13 cellular contexts compared by ENCODE assay signal in genomic region chr14:75877292-75877691, GRCh38.
DNase-seq lines count a peak whose midpoint lies in the region; ATAC-seq, FAIRE-seq and TF ChIP-seq lines count a peak whose summit lies in the region.
"Had no signal": no experiment of that assay in that cellular context is flagged by ENCODE, and none has a peak within 500 bp of the region (broad histone marks: within the 10 kb centered on the region; RNA-seq: fewer than 3 reads in every experiment).

No MANE protein-coding gene starts in this region.

- peaks cover 15% of the 10 kb centered on the region for H4K20me1 ChIP-seq in GM23338 (replicated peaks; ENCODE audit: insufficient read depth)

- no peaks in the 10 kb centered on the region for H3K9me3 ChIP-seq in body of pancreas
- no peaks in the 10 kb centered on the region for H3K9me3 ChIP-seq in left ventricle myocardium inferior (replicated peaks)
- H3K9me3 ChIP-seq: upper lobe of left lung had no signal

- TF ChIP-seq CTCF in AG04449 (IDR thresholded peaks at IDR 0.05; ENCODE audit: insufficient read depth, low read length, missing control alignments) (no peak), body of pancreas (IDR thresholded peaks at IDR 0.05) (no peak), left ventricle myocardium inferior (IDR thresholded peaks at IDR 0.05; ENCODE audit: borderline replicate concordance) (no peak), GM23338 (conservative IDR thresholded peaks at IDR 0.05; ENCODE audit: low read depth in 2 of 2) (no peak)

- POLR2A ChIA-PET in AG04449 (lab: Yijun Ruan, JAX) = interaction anchor here (1.0 kb wide), 1 partner anchor 45 kb away, joined by 3 read pairs; no protein-coding TSS in a partner anchor

- H3K27me3 ChIP-seq in body of pancreas (no peaks in the 10 kb centered on the region), left ventricle myocardium inferior (ENCODE audit: low read depth) (no peaks in the 10 kb centered on the region), GM23338 (ENCODE audit: insufficient read depth) (no peaks in the 10 kb centered on the region)
- H3K27me3 ChIP-seq: upper lobe of left lung had no signal

- no peak overlapping the region for H2AFZ ChIP-seq in GM23338
- H2AFZ ChIP-seq: parathyroid adenoma had no signal

- H3F3A ChIP-seq in GM23338 (replicated peaks; ENCODE audit: low read depth) = no peaks in the 10 kb centered on the region

- no peak for TF ChIP-seq POLR2A in body of pancreas (IDR thresholded peaks at IDR 0.05)

- H3K27ac ChIP-seq in body of pancreas (peak overlapping the region; percentile 50 to 65 (median 54)), left ventricle myocardium inferior (replicated peaks) (peak overlapping the region; percentile 48), GM23338 (ENCODE audit: low read depth) (no peak overlapping the region)
- H3K27ac ChIP-seq: C4-2B, parathyroid adenoma, upper lobe of left lung had no signal

- H3K27ac Mint-ChIP-seq in GM23338 = no peak overlapping the region
- H3K27ac Mint-ChIP-seq: WTC11 had no signal

- no peak overlapping the region for H3K4me2 ChIP-seq in GM23338

- peaks cover 1% of the 10 kb centered on the region for H3K27me3 Mint-ChIP-seq in GM23338 (ENCODE audit: insufficient read depth, low read depth, poor library complexity)

- WGBS in body of pancreas, 2 donors = 62 to 69% methylated on average over 1 of the region's 1 CpG

- H3K9me3 Mint-ChIP-seq in GM23338 = no peaks in the 10 kb centered on the region

- H3K36me3 ChIP-seq in body of pancreas (replicated peaks in 1 of 2; ENCODE audit: insufficient read depth in 1 of 2, low read depth in 2 of 2) (no peaks in the 10 kb centered on the region), left ventricle myocardium inferior (peaks cover under 1% of the 10 kb centered on the region), GM23338 (ENCODE audit: insufficient read depth) (no peaks in the 10 kb centered on the region)
- H3K36me3 ChIP-seq: upper lobe of left lung had no signal

- no peak overlapping the region for H3K4me3 Mint-ChIP-seq in GM23338
- H3K4me3 Mint-ChIP-seq: WTC11 had no signal

- H3K79me2 ChIP-seq in GM23338 (replicated peaks; ENCODE audit: insufficient read depth) = no peaks in the 10 kb centered on the region
- H3K79me2 ChIP-seq: parathyroid adenoma had no signal

- H3K4me1 ChIP-seq in body of pancreas (peaks cover 31% of the 10 kb centered on the region), left ventricle myocardium inferior (peaks cover 21% of the 10 kb centered on the region), GM23338 (ENCODE audit: insufficient read depth) (peaks cover 8% of the 10 kb centered on the region; the same call in 1 of the 2 replicates)
- H3K4me1 ChIP-seq: parathyroid adenoma, upper lobe of left lung had no signal

- no peaks in the 10 kb centered on the region for H3K9me2 ChIP-seq in GM23338 (ENCODE audit: insufficient read depth)

- intact Hi-C loops in body of pancreas (cut with DNase I) (no loop called here), left ventricle myocardium inferior (cut with micrococcal nuclease) (no loop called here)

- CTCF ChIA-PET in AG04449 (lab: Yijun Ruan, JAX) = interaction anchor here (1.0 to 1.8 kb wide), 5 partner anchors 9 to 105 kb away, joined by 3 to 8 read pairs (median 4); no protein-coding TSS in a partner anchor

- peak; percentile 86 for ATAC-seq in body of pancreas
- ATAC-seq in GM21381 (IDR thresholded peaks at IDR 0.05; ENCODE audit: unreplicated experiment) = no peak
- no peak for ATAC-seq in GM23338
- ATAC-seq: WTC11 had no signal

- H3K4me1 Mint-ChIP-seq in GM23338 = peaks cover 6% of the 10 kb centered on the region

- FAIRE-seq in HTR-8/SVneo (lab: Jason Lieb, UNC) = peak; percentile 90
- FAIRE-seq: islet of Langerhans had no signal

- peaks cover 8% of the 10 kb centered on the region for H3K36me3 Mint-ChIP-seq in GM23338 (ENCODE audit: low read depth)

- H3K4me3 ChIP-seq in AG04449 (ENCODE audit: low read depth, low read length) (no peak overlapping the region), body of pancreas (no peak overlapping the region), left ventricle myocardium inferior (no peak overlapping the region), GM23338 (no peak overlapping the region)
- H3K4me3 ChIP-seq: upper lobe of left lung had no signal

- DNase-seq in AG04449 (ENCODE audit: low read depth, low spot score) = peak; percentile 84
- DNase-seq in HTR-8/SVneo (ENCODE audit: insufficient read length, low spot score) = no peak
- peak; percentile 39 to 74 (median 68) for DNase-seq in body of pancreas
- no peak for DNase-seq in left ventricle myocardium inferior
- DNase-seq in OCI-M2 (lab: John Stamatoyannopoulos, UW; ENCODE audit: unreplicated experiment) = no peak
- no peak for DNase-seq in NCI-H1105 treated with DMSO at 0.1 percent for 48 hours (lab: John Stamatoyannopoulos, UW)
- no peak for DNase-seq in GM23338 (ENCODE audit: low spot score)
- DNase-seq: upper lobe of left lung had no signal

TF ChIP-seq in GM23338, 12 proteins besides CTCF, POLR2A, EP300 and RAD21 (continues in another document):
- no peak for TF ChIP-seq CREB1 (CRISPR knock-in tag; IDR thresholded peaks at IDR 0.05; ENCODE audit: low read depth)
- TF ChIP-seq ZNF462 (CRISPR knock-in tag; IDR thresholded peaks at IDR 0.05) = no peak
- TF ChIP-seq EZH2 (IDR thresholded peaks at IDR 0.05; ENCODE audit: low read depth, unreplicated experiment) = no peak

Comparison
In these comparisons a context has a peak if more than half of its experiments do, and no peak if none do; other contexts are left out.
1. DNase-seq: peak in AG04449 (single experiment) and body of pancreas (4 of 4); none in HTR-8/SVneo (single experiment), left ventricle myocardium inferior (single experiment), OCI-M2 (single experiment), NCI-H1105 treated with DMSO at 0.1 percent for 48 hours (single experiment) and GM23338 (single experiment).